Comparison of ENCODE assay signal across 16 cellular contexts in the genomic region with DNA sequence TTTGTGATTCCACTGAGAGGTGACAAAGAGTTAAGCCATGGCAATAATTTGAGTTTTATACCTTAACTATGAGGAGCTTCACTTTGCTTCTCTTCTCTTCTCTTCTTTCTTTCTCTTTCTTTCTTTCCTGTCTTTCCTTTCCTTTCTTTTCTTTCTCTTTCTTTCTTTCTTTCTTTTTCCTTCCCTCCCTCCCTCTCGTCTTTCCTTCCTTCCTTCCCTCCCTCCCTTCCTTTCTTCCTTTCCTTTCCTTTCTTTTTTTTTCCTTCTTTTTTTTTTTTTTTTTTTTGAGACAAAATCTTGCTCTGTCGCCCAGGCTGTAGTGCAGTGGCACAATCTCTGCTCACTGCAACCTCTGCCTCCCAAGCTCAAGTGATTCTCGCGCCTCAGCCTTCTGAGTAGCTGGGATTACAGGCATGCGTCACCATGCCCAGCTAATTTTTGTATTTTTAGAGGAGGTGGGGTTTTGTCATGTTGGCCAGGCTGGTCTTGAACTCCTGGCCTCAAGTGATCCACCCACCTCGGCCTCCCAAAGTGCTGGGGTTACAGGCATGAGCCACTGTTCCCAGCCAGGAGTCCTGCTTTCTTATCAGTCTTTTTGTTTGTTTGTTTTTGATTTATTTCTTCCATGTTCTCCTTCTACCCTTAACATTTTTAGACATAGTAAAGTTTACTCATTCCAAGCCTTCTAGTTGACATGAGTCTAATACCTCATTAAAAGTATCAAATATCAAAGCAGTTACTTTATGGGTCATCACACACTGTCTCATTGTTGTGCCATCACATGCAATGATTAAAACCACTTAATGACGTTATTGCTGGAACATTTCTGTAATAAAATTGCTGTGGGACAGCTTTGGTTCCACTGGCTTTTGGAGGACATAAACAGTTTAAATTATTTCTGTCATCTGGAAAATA. TPM values are rescaled to one million over a fixed set of nuclear protein-coding genes. Genes with fewer than 3 reads are reported as not detected.
DNase-seq lines count a peak whose midpoint lies in the region; ATAC-seq and TF ChIP-seq lines count a peak whose summit lies in the region.
"Had no signal": no experiment of that assay in that cellular context is flagged by ENCODE, and none has a peak within 500 bp of the region (broad histone marks: within the 10 kb centered on the region; RNA-seq: fewer than 3 reads in every experiment).

No MANE protein-coding gene starts in this region.

- intact Hi-C loops in natural killer cell (cut with micrococcal nuclease): no loop called here

- no peak for ATAC-seq in natural killer cell
- no peak for ATAC-seq in activated CD8-positive, alpha-beta T cell treated with anti-CD3 and anti-CD28 coated beads, Interleukin-2, amount 10 ng/mL, durations not matched to agents 7 days and 5 days
- ATAC-seq: effector memory CD8-positive, alpha-beta T cell; mucosa of descending colon had no signal

- H3K9me3 Mint-ChIP-seq in natural killer cell: no peaks in the 10 kb centered on the region
- no peaks in the 10 kb centered on the region for H3K9me3 Mint-ChIP-seq in activated CD8-positive, alpha-beta T cell treated with anti-CD3 and anti-CD28 coated beads, Interleukin-2, amount 10 ng/mL, durations not matched to agents 7 days and 5 days (ENCODE audit: insufficient read depth)
- H3K9me3 Mint-ChIP-seq: CD4-positive, alpha-beta memory T cell; effector memory CD8-positive, alpha-beta T cell; immature natural killer cell had no signal

- no peaks in the 10 kb centered on the region for H3K79me2 ChIP-seq in MM.1S (ENCODE audit: low read length)

- H3K36me3 ChIP-seq in MM.1S (replicated peaks; ENCODE audit: insufficient read depth, low read length) (no peaks in the 10 kb centered on the region), skeletal muscle tissue (ENCODE audit: control insufficient read depth in 3 of 3, insufficient read depth in 3 of 3, low read length in 3 of 3) (peaks cover 8 to 21% (median 8%) of the 10 kb centered on the region in 3 donors)

- peak overlapping the region; percentile 43 for H3K4me2 ChIP-seq in MM.1S (ENCODE audit: low read depth, low read length)

- peaks cover 0 to 12% of the 10 kb centered on the region in 2 donors for H3K4me1 Mint-ChIP-seq in natural killer cell
- no peaks in the 10 kb centered on the region for H3K4me1 Mint-ChIP-seq in activated CD8-positive, alpha-beta T cell treated with anti-CD3 and anti-CD28 coated beads, Interleukin-2, amount 10 ng/mL, durations not matched to agents 7 days and 5 days (ENCODE audit: low read depth)
- H3K4me1 Mint-ChIP-seq: brain, immature natural killer cell had no signal

- H3K27ac ChIP-seq in MM.1S (ENCODE audit: low read length) (peak overlapping the region; percentile 51; the same call in 1 of the 2 replicates), skeletal muscle tissue (ENCODE audit: low read depth, low read length) (peak overlapping the region; percentile 23)
- H3K27ac ChIP-seq: thoracic aorta had no signal

- POLR2A ChIA-PET in activated CD8-positive, alpha-beta T cell treated with anti-CD3 and anti-CD28 coated beads, Interleukin-2, amount 10 ng/mL, durations not matched to agents 7 days and 5 days (lab: Charles Lee): no interaction called here

- peaks cover 3% of the 10 kb centered on the region; the same call in 1 of the 2 replicates for H3F3A ChIP-seq in MM.1S (ENCODE audit: insufficient read depth, low read length)

- no peaks in the 10 kb centered on the region for H3K9me3 ChIP-seq in MM.1S (replicated peaks; ENCODE audit: insufficient read depth, low read length)
- no peaks in the 10 kb centered on the region for H3K9me3 ChIP-seq in skeletal muscle tissue (ENCODE audit: control insufficient read depth in 3 of 3, low read length in 3 of 3)
- H3K9me3 ChIP-seq: mucosa of descending colon, thoracic aorta had no signal

- DNase-seq in EL: peak; percentile 57
- no peak for DNase-seq in MM.1S
- peak; percentile 55 for DNase-seq in fibroblast of mammary gland (ENCODE audit: low read depth)
- DNase-seq in natural killer cell: no peak
- no peak for DNase-seq in activated CD4-positive, alpha-beta T cell treated with anti-CD3 and anti-CD28 coated beads for 1 hour
- no peak for DNase-seq in activated CD8-positive, alpha-beta T cell treated with anti-CD3 and anti-CD28 coated beads, Interleukin-2, amount 10 ng/mL, durations not matched to agents 7 days and 5 days
- DNase-seq: activated CD8-positive, alpha-beta memory T cell treated with anti-CD3 and anti-CD28 coated beads for 24 hours; activated effector memory CD4-positive, alpha-beta T cell treated with Interleukin-2 at 50 U/mL for 16 hours; CD4-positive, alpha-beta memory T cell; effector memory CD8-positive, alpha-beta T cell; immature natural killer cell; mucosa of descending colon; NCI-H1048 had no signal

- H3K9me2 ChIP-seq in MM.1S (replicated peaks; ENCODE audit: insufficient read depth, low read length): no peaks in the 10 kb centered on the region

- no peaks in the 10 kb centered on the region for H3K27me3 ChIP-seq in MM.1S (replicated peaks; ENCODE audit: insufficient read depth, low read length)
- no peaks in the 10 kb centered on the region for H3K27me3 ChIP-seq in skeletal muscle tissue (ENCODE audit: control insufficient read depth in 3 of 3, insufficient read depth in 3 of 3, low read length in 3 of 3)

- H3K36me3 Mint-ChIP-seq in natural killer cell: peaks cover 10% of the 10 kb centered on the region
- H3K36me3 Mint-ChIP-seq in activated CD8-positive, alpha-beta T cell treated with anti-CD3 and anti-CD28 coated beads, Interleukin-2, amount 10 ng/mL, durations not matched to agents 7 days and 5 days (ENCODE audit: low read depth): no peaks in the 10 kb centered on the region

- H3K27me3 Mint-ChIP-seq in natural killer cell (ENCODE audit: low read depth in 2 of 2): no peaks in the 10 kb centered on the region
- no peaks in the 10 kb centered on the region for H3K27me3 Mint-ChIP-seq in activated CD8-positive, alpha-beta T cell treated with anti-CD3 and anti-CD28 coated beads, Interleukin-2, amount 10 ng/mL, durations not matched to agents 7 days and 5 days (ENCODE audit: low read depth)
- H3K27me3 Mint-ChIP-seq: brain; CD4-positive, alpha-beta memory T cell; effector memory CD8-positive, alpha-beta T cell had no signal

- H3K4me1 ChIP-seq in MM.1S (ENCODE audit: low read length) (peaks cover 38% of the 10 kb centered on the region), skeletal muscle tissue (ENCODE audit: control insufficient read depth in 3 of 3, insufficient read depth in 3 of 3, low read length in 3 of 3) (peaks cover 0 to 17% (median 4%) of the 10 kb centered on the region in 3 donors)

- no peak for TF ChIP-seq CTCF in MM.1S (IDR thresholded peaks at IDR 0.05; ENCODE audit: low read length)
- TF ChIP-seq CTCF in fibroblast of mammary gland (conservative IDR thresholded peaks at IDR 0.05; ENCODE audit: control insufficient read depth, insufficient read depth, low read depth, low read length): no peak
- no peak for TF ChIP-seq CTCF in natural killer cell (IDR thresholded peaks at IDR 0.05)

- H3K4me3 ChIP-seq in MM.1S (ENCODE audit: low read length) (no peak overlapping the region), fibroblast of mammary gland (ENCODE audit: control insufficient read depth, low read depth, low read length) (no peak overlapping the region), skeletal muscle tissue (ENCODE audit: low read length in 3 of 3) (no peak overlapping the region)
- H3K4me3 ChIP-seq: mucosa of descending colon, thoracic aorta had no signal

- no peaks in the 10 kb centered on the region for H4K20me1 ChIP-seq in MM.1S (ENCODE audit: insufficient read depth, low read length)

- CTCF ChIA-PET in activated CD8-positive, alpha-beta T cell treated with anti-CD3 and anti-CD28 coated beads, Interleukin-2, amount 10 ng/mL, durations not matched to agents 7 days and 5 days (lab: Charles Lee): no interaction called here

- H3K4me3 Mint-ChIP-seq in natural killer cell: no peak overlapping the region
- H3K4me3 Mint-ChIP-seq in activated CD8-positive, alpha-beta T cell treated with anti-CD3 and anti-CD28 coated beads, Interleukin-2, amount 10 ng/mL, durations not matched to agents 7 days and 5 days: no peak overlapping the region
- H3K4me3 Mint-ChIP-seq: brain; CD4-positive, alpha-beta memory T cell; effector memory CD8-positive, alpha-beta T cell; immature natural killer cell had no signal

- H3K9ac ChIP-seq in MM.1S (ENCODE audit: low read length) (peak overlapping the region; percentile 13; the same call in 1 of the 2 replicates), skeletal muscle tissue (ENCODE audit: low read depth in 1 of 3, low read length in 3 of 3) (no peak overlapping the region)

- H3K27ac Mint-ChIP-seq in natural killer cell: no peak overlapping the region
- no peak overlapping the region for H3K27ac Mint-ChIP-seq in activated CD8-positive, alpha-beta T cell treated with anti-CD3 and anti-CD28 coated beads, Interleukin-2, amount 10 ng/mL, durations not matched to agents 7 days and 5 days
- H3K27ac Mint-ChIP-seq: brain; CD4-positive, alpha-beta memory T cell; immature natural killer cell had no signal

- no peak overlapping the region for H2AFZ ChIP-seq in MM.1S (ENCODE audit: low read length)

RNA-seq across cellular contexts. Expression of a gene that starts 29.9 kb away (rescaled TPM):
- 11.5 TPM for total RNA-seq in skeletal muscle tissue
- total RNA-seq in natural killer cell: 1 to 10 TPM; 5.6 to 8.0 (median 7.5) TPM
- total RNA-seq in activated CD8-positive, alpha-beta T cell treated with anti-CD3 and anti-CD28 coated beads, Interleukin-2, amount 10 ng/mL, durations not matched to agents 7 days and 5 days: 1 to 10 TPM; 1.3 to 1.5 TPM

RNA-seq across cellular contexts. Expression of a gene that starts 31.1 kb away (rescaled TPM):
- total RNA-seq in skeletal muscle tissue (8.9 TPM), natural killer cell (10 to 100 TPM; 19.7 to 24.7 (median 23.4) TPM)
- 1 to 10 TPM; 4.4 to 5.9 TPM for total RNA-seq in activated CD8-positive, alpha-beta T cell treated with anti-CD3 and anti-CD28 coated beads, Interleukin-2, amount 10 ng/mL, durations not matched to agents 7 days and 5 days

Comparison
In these comparisons a context has a peak if more than half of its experiments do, and no peak if none do; other contexts are left out.
1. DNase-seq: peak in EL (single experiment) and fibroblast of mammary gland (single experiment); none in MM.1S (single experiment), natural killer cell (single experiment), activated CD4-positive, alpha-beta T cell treated with anti-CD3 and anti-CD28 coated beads for 1 hour (single experiment) and activated CD8-positive, alpha-beta T cell treated with anti-CD3 and anti-CD28 coated beads, Interleukin-2, amount 10 ng/mL, durations not matched to agents 7 days and 5 days (single experiment).